Comparison of ENCODE assay signal across 11 cellular contexts in genomic region chr20:15643713-15644112, GRCh38.
DNase-seq lines count a peak whose midpoint lies in the region; ATAC-seq and TF ChIP-seq lines count a peak whose summit lies in the region.
"Had no signal": no experiment of that assay in that cellular context is flagged by ENCODE, and none has a peak within 500 bp of the region (broad histone marks: within the 10 kb centered on the region; RNA-seq: fewer than 3 reads in every experiment).

No MANE protein-coding gene starts in this region.

- H3K9me2 ChIP-seq in OCI-LY7 (ENCODE audit: insufficient read depth, low read length): no peaks in the 10 kb centered on the region

- no peaks in the 10 kb centered on the region for H4K20me1 ChIP-seq in OCI-LY7 (ENCODE audit: insufficient read depth, low read length)

- BruUV-seq in OCI-LY7 (replicated peaks; lab: Mats Ljungman, UMichigan): no TSS peak

- no peaks in the 10 kb centered on the region for H3K36me3 Mint-ChIP-seq in type B pancreatic cell

- H3K4me3 ChIP-seq in OCI-LY7 (ENCODE audit: low read depth, low read length, poor library complexity, severe bottlenecking) (no peak overlapping the region), thyroid gland (replicated peaks in 1 of 3) (no peak overlapping the region)

- no peak overlapping the region for H3K27ac Mint-ChIP-seq in type B pancreatic cell
- H3K27ac Mint-ChIP-seq: T-helper 2 cell treated with Interferon-gamma antibody and Interleukin-4, amounts not matched to agents 5 μg/mL and 100 μg/mL, for 36 hours had no signal

- no peaks in the 10 kb centered on the region for H3K27me3 ChIP-seq in thyroid gland

- peaks cover 10% of the 10 kb centered on the region for H3K4me1 Mint-ChIP-seq in type B pancreatic cell (ENCODE audit: unreplicated experiment)

- POLR2A ChIA-PET in OCI-LY7 (lab: Charles Lee): interaction anchor here (0.6 kb wide), 1 partner anchor 1731 kb away, joined by 3 read pairs; no protein-coding TSS in a partner anchor

- peak; percentile 45 for DNase-seq in NCI-H82 (lab: John Stamatoyannopoulos, UW)
- DNase-seq in NCI-H82 treated with DMSO at 0.1 percent for 48 hours (lab: John Stamatoyannopoulos, UW; ENCODE audit: unreplicated experiment): no peak
- peak; percentile 18 for DNase-seq in OCI-LY7 (ENCODE audit: low spot score)
- peak; percentile 13 for DNase-seq in fibroblast of gingiva (ENCODE audit: low read depth)
- no peak for DNase-seq in type B pancreatic cell (ENCODE audit: extremely low spot score, unreplicated experiment)
- no peak for DNase-seq in thyroid gland
- DNase-seq: head of caudate nucleus had no signal

- H3K9me3 Mint-ChIP-seq in type B pancreatic cell: no peaks in the 10 kb centered on the region

- ATAC-seq in GM19023 (IDR thresholded peaks at IDR 0.05; ENCODE audit: unreplicated experiment) (no peak), GM18520 (IDR thresholded peaks at IDR 0.05; ENCODE audit: unreplicated experiment) (no peak)

- CTCF ChIA-PET in OCI-LY7 (lab: Charles Lee; ENCODE audit: unreplicated experiment): no interaction called here

- H3K4me1 ChIP-seq in OCI-LY7 (ENCODE audit: insufficient read depth, low read length, poor library complexity, severe bottlenecking) (no peaks in the 10 kb centered on the region), thyroid gland (peaks cover 2 to 4% of the 10 kb centered on the region in 2 donors)

- H3K79me2 ChIP-seq in OCI-LY7 (ENCODE audit: insufficient read depth, low read depth, low read length): no peaks in the 10 kb centered on the region

- H3K4me2 ChIP-seq in OCI-LY7 (ENCODE audit: low read length): no peak overlapping the region
- H3K4me2 ChIP-seq: KMS-11 had no signal

- H3K36me3 ChIP-seq in OCI-LY7 (ENCODE audit: insufficient read depth, low read length) (no peaks in the 10 kb centered on the region), thyroid gland (no peaks in the 10 kb centered on the region)

- no peak overlapping the region for H2AFZ ChIP-seq in OCI-LY7 (ENCODE audit: low read length)

- no peak overlapping the region for H3K4me3 Mint-ChIP-seq in type B pancreatic cell
- H3K4me3 Mint-ChIP-seq: T-helper 2 cell treated with Interferon-gamma antibody and Interleukin-4, amounts not matched to agents 5 μg/mL and 100 μg/mL, for 36 hours had no signal

- H3K27ac ChIP-seq in OCI-LY7 (ENCODE audit: low read depth, low read length, poor library complexity, severe bottlenecking): no peak overlapping the region
- no peak overlapping the region for H3K27ac ChIP-seq in thyroid gland
- H3K27ac ChIP-seq: KMS-11 had no signal

- H3K27me3 Mint-ChIP-seq in type B pancreatic cell: peaks cover 3% of the 10 kb centered on the region

- 92 to 97% methylated on average over 2 of the region's 2 CpGs for WGBS in thyroid gland, 2 donors

- TF ChIP-seq CTCF in OCI-LY7 (conservative IDR thresholded peaks at IDR 0.05; ENCODE audit: low read length) (peak; percentile 68), type B pancreatic cell (conservative IDR thresholded peaks at IDR 0.05) (peak; percentile 63), thyroid gland (IDR thresholded peaks at IDR 0.05) (no peak)

- no peak for TF ChIP-seq POLR2A in thyroid gland (IDR thresholded peaks at IDR 0.05)

- intact Hi-C loops in OCI-LY7 (cut with micrococcal nuclease; ENCODE audit: unreplicated experiment) (no loop called here), thyroid gland (cut with DNase I) (no loop called here)

- H3K9me3 ChIP-seq in OCI-LY7 (ENCODE audit: low read length): no peaks in the 10 kb centered on the region
- H3K9me3 ChIP-seq in thyroid gland: no peaks in the 10 kb centered on the region

Comparison
In these comparisons a context has a peak if more than half of its experiments do, and no peak if none do; other contexts are left out.
1. DNase-seq: peak in NCI-H82 (single experiment), OCI-LY7 (single experiment) and fibroblast of gingiva (single experiment); none in NCI-H82 treated with DMSO at 0.1 percent for 48 hours (single experiment), type B pancreatic cell (single experiment) and thyroid gland (0 of 2).
2. CTCF ChIP-seq: peak in OCI-LY7 (single experiment) and type B pancreatic cell (single experiment); none in thyroid gland (0 of 6).